1 cellular context compared by ENCODE assay signal in the genomic region with DNA sequence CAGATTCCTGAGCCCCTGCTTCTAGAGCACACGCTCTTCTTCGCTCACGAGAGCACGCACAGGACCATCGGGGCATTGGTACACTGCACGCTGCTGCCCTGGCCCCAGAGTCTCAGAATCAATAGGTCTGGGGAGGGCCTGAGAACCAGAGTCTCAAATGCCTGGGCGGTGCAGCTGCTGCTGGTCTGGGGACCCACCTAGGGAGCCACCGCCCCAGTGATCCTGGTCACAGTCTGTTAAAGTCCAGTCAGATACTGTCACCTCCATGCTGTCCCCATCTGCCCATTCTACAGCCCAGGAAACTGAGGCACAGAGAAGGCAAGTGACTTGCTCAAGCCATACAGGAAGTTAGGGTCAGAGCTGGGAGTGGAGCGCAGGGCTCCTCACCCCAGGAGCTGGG.
TF ChIP-seq lines count a peak whose summit lies in the region.

No MANE protein-coding gene starts in this region.

TF ChIP-seq in SK-N-SH, 30 proteins besides CTCF, POLR2A, EP300 and RAD21 (continued from another document):
- TF ChIP-seq FOSL2 (IDR thresholded peaks at IDR 0.05; ENCODE audit: borderline replicate concordance, low read depth) (no peak), TAF1 (IDR thresholded peaks at IDR 0.05; ENCODE audit: borderline replicate concordance, low read depth, low read length) (no peak)
- TF ChIP-seq, protein P1, sequence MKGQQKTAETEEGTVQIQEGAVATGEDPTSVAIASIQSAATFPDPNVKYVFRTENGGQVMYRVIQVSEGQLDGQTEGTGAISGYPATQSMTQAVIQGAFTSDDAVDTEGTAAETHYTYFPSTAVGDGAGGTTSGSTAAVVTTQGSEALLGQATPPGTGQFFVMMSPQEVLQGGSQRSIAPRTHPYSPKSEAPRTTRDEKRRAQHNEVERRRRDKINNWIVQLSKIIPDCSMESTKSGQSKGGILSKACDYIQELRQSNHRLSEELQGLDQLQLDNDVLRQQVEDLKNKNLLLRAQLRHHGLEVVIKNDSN (IDR thresholded peaks at IDR 0.05; ENCODE audit: borderline replicate concordance, low read depth) = no peak
